ENCODE assay signal across 28 cellular contexts in the genomic region with DNA sequence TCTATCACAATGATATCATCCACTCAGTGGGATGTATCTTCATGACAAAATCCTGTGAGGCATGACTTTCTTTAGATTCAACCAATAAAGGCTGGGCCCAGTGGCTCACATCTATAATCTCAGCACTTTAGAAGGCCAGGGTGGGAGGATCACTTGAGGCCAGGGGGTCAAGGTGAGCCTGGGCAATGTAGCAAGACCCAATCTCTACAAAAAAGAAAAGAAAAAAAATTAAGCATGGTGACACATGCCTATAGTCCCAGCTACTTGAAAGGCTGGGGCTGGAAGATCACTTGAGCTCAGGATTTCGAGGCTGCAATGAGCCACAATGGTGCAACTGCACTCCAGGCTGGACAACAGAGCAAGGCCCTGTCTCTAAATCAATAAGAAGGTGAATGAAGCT.
"Had no signal": no experiment of that assay in that cellular context is flagged by ENCODE, and none has a peak within 500 bp of the region (broad histone marks: within the 10 kb centered on the region; RNA-seq: fewer than 3 reads in every experiment).

No MANE protein-coding gene starts in this region.

- H3K4me1 ChIP-seq: adrenal gland had no signal

- DNase-seq: activated CD4-positive, alpha-beta memory T cell treated with anti-CD3 and anti-CD28 coated beads for 36 hours; activated CD4-positive, alpha-beta T cell treated with anti-CD3 and anti-CD28 coated beads for 36 hours; activated CD4-positive, alpha-beta T cell treated with anti-CD3 and anti-CD28 coated beads, Interleukin-2, amount 10 ng/mL, durations not matched to agents 24 days and 14 days; activated CD4-positive, CD25-positive, alpha-beta regulatory T cell; activated CD4-positive, CD25-positive, alpha-beta regulatory T cell treated with anti-CD3 and anti-CD28 coated beads, Interleukin-2, amount 50 U/mL, for 72 hours; activated CD8-positive, alpha-beta memory T cell treated with anti-CD3 and anti-CD28 coated beads, Interleukin-2, amount 10 ng/mL, durations not matched to agents 7 days and 5 days; activated CD8-positive, alpha-beta memory T cell treated with anti-CD3 and anti-CD28 coated beads, Interleukin-2, amount 50 U/mL, for 4 hours; activated CD8-positive, alpha-beta T cell treated with anti-CD3 and anti-CD28 coated beads, Interleukin-2, amount 10 ng/mL, durations not matched to agents 7 days and 5 days; activated naive CD4-positive, alpha-beta T cell treated with anti-CD3 and anti-CD28 coated beads for 36 hours; activated naive CD8-positive, alpha-beta T cell treated with anti-CD3 and anti-CD28 coated beads, Interleukin-2, amount 50 U/mL, for 24 hours; activated T-cell treated with anti-CD3 and anti-CD28 coated beads, Interleukin-2, amount 50 U/mL, for 1 hour; activated T-cell treated with anti-CD3 and anti-CD28 coated beads, Interleukin-2, amount 50 U/mL, for 48 hours; amygdala; aorta; body of pancreas; caudate nucleus; cortex of kidney; dermis blood vessel endothelial cell; effector CD4-positive, alpha-beta T cell; effector memory CD8-positive, alpha-beta T cell; erythroblast; gastrocnemius medialis; glutamatergic neuron; T-helper 2 cell had no signal

- H3K27me3 ChIP-seq: adrenal gland, body of pancreas, esophagus muscularis mucosa, foreskin keratinocyte, gastrocnemius medialis had no signal

- H3K36me3 ChIP-seq: adrenal gland, esophagus muscularis mucosa, gastrocnemius medialis had no signal

- ATAC-seq: activated CD4-positive, alpha-beta T cell treated with anti-CD3 and anti-CD28 coated beads for 36 hours; activated CD8-positive, alpha-beta memory T cell treated with anti-CD3 and anti-CD28 coated beads, Interleukin-2, amount 10 ng/mL, durations not matched to agents 7 days and 5 days; activated CD8-positive, alpha-beta T cell treated with anti-CD3 and anti-CD28 coated beads, Interleukin-2, amount 10 ng/mL, durations not matched to agents 7 days and 5 days; activated naive CD8-positive, alpha-beta T cell treated with anti-CD3 and anti-CD28 coated beads, Interleukin-2, amount 50 U/mL, for 24 hours; body of pancreas; effector memory CD8-positive, alpha-beta T cell; foreskin keratinocyte; gastrocnemius medialis had no signal

- H3K9me3 ChIP-seq: adrenal gland, body of pancreas, esophagus muscularis mucosa, gastrocnemius medialis had no signal

- FAIRE-seq: colon had no signal

- H3K27ac ChIP-seq: adrenal gland, body of pancreas, esophagus muscularis mucosa, foreskin keratinocyte, gastrocnemius medialis had no signal

- H3K4me3 ChIP-seq: adrenal gland, body of pancreas, esophagus muscularis mucosa, gastrocnemius medialis had no signal
